In the genomic region with DNA sequence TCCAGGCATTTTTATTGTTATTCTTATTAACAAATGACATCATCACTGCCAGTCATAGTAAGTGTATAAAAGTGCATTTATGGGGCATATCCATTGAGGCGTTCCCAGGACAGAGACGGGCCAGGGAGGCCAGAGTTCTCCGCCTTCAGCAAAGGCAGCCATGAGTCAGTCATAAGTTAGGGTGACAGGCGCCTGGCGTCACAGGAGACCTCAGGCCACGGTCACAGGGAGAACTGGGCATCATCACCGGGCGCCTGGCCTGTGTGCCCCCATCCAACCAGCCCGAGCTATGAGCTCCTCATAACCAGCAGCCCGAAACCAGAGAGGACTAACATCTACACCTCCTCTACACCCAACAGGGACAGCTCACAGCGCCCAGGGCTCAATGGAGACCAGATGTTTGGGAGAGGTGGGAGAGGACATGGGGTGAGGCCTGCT, we compare ENCODE assay signal across 20 cellular contexts.
A peak's percentile ranks its signal among the peaks of the same experiment; 100 is the strongest.
DNase-seq lines count a peak whose midpoint lies in the region; ATAC-seq and TF ChIP-seq lines count a peak whose summit lies in the region.
"Had no signal": no experiment of that assay in that cellular context is flagged by ENCODE, and none has a peak within 500 bp of the region (broad histone marks: within the 10 kb centered on the region; RNA-seq: fewer than 3 reads in every experiment).

No MANE protein-coding gene starts in this region.

- TF ChIP-seq CTCF in chondrocyte (IDR thresholded peaks at IDR 0.05) (no peak), upper lobe of right lung (IDR thresholded peaks at IDR 0.05) (no peak)

- H3K4me1 ChIP-seq in upper lobe of right lung = no peaks in the 10 kb centered on the region
- H3K4me1 ChIP-seq: A549, BLaER1, HAP-1, uterus had no signal

- H3K9me3 Mint-ChIP-seq in activated naive CD8-positive, alpha-beta T cell treated with anti-CD3 and anti-CD28 coated beads, Interleukin-2, amount 10 ng/mL, durations not matched to agents 7 days and 5 days = peaks cover 9% of the 10 kb centered on the region
- H3K9me3 Mint-ChIP-seq in activated naive CD8-positive, alpha-beta T cell treated with anti-CD3 and anti-CD28 coated beads, Interleukin-2, amount 50 U/mL, for 24 hours = peaks cover 12% of the 10 kb centered on the region
- H3K9me3 Mint-ChIP-seq in chondrocyte (ENCODE audit: low read depth) = peaks cover 18% of the 10 kb centered on the region
- H3K9me3 Mint-ChIP-seq: activated T-helper 2 cell treated with anti-CD3 and anti-CD28 coated beads, Interferon-gamma antibody, Interleukin-2, Interleukin-4, amounts not matched to agents 10 μg/mL and 5 μg/mL and 100 μg/mL, durations not matched to agents 14 hours and 24 hours and 36 hours had no signal

- no peaks in the 10 kb centered on the region for H3K4me1 Mint-ChIP-seq in activated naive CD8-positive, alpha-beta T cell treated with anti-CD3 and anti-CD28 coated beads, Interleukin-2, amount 10 ng/mL, durations not matched to agents 7 days and 5 days
- H3K4me1 Mint-ChIP-seq in activated naive CD8-positive, alpha-beta T cell treated with anti-CD3 and anti-CD28 coated beads, Interleukin-2, amount 50 U/mL, for 24 hours = no peaks in the 10 kb centered on the region
- no peaks in the 10 kb centered on the region for H3K4me1 Mint-ChIP-seq in chondrocyte (ENCODE audit: low read depth)

- DNase-seq in activated naive CD8-positive, alpha-beta T cell treated with anti-CD3 and anti-CD28 coated beads, Interleukin-2, amount 10 ng/mL, durations not matched to agents 7 days and 5 days = peak; percentile 12
- no peak for DNase-seq in activated naive CD8-positive, alpha-beta T cell treated with anti-CD3 and anti-CD28 coated beads, Interleukin-2, amount 50 U/mL, for 24 hours
- DNase-seq in chondrocyte (ENCODE audit: low spot score) (peak; percentile 70), mesenteric fat pad (ENCODE audit: low spot score) (peak; percentile 65), upper lobe of right lung (peak; percentile 44), pons (ENCODE audit: low spot score) (no peak)
- DNase-seq: caudate nucleus; DMS 273 treated with DMSO at 0.1 percent for 48 hours; GF-D8; NCI-H187; NCI-H226; stimulated activated CD4-positive, alpha-beta T cell treated with anti-CD3 and anti-CD28 coated beads, Interleukin-1b, Interleukin-23, amount 100 ng/mL, for 48 hours; stimulated activated naive CD8-positive, alpha-beta T cell treated with anti-CD3 and anti-CD28 coated beads, Interleukin-15, Interleukin-2, amounts not matched to agents 100 U/mL and 50 U/mL, for 24 hours had no signal

- no peak overlapping the region for H3K27ac Mint-ChIP-seq in activated naive CD8-positive, alpha-beta T cell treated with anti-CD3 and anti-CD28 coated beads, Interleukin-2, amount 10 ng/mL, durations not matched to agents 7 days and 5 days
- H3K27ac Mint-ChIP-seq in activated naive CD8-positive, alpha-beta T cell treated with anti-CD3 and anti-CD28 coated beads, Interleukin-2, amount 50 U/mL, for 24 hours = no peak overlapping the region
- H3K27ac Mint-ChIP-seq in chondrocyte (ENCODE audit: unreplicated experiment) = no peak overlapping the region
- H3K27ac Mint-ChIP-seq: activated T-helper 2 cell treated with anti-CD3 and anti-CD28 coated beads, Interferon-gamma antibody, Interleukin-2, Interleukin-4, amounts not matched to agents 10 μg/mL and 5 μg/mL and 100 μg/mL, durations not matched to agents 14 hours and 24 hours and 36 hours had no signal

- no peaks in the 10 kb centered on the region for H3K36me3 ChIP-seq in upper lobe of right lung
- H3K36me3 ChIP-seq: BLaER1, HAP-1, uterus had no signal

- intact Hi-C loops in upper lobe of right lung (cut with DNase I) = no loop called here

- no peaks in the 10 kb centered on the region for H3K27me3 ChIP-seq in upper lobe of right lung
- H3K27me3 ChIP-seq: BLaER1, uterus had no signal

- H3K27ac ChIP-seq in upper lobe of right lung = no peak overlapping the region
- H3K27ac ChIP-seq: A549, BLaER1, uterus had no signal

- H3K4me3 ChIP-seq in upper lobe of right lung = no peak overlapping the region
- H3K4me3 ChIP-seq: A549, BLaER1, HAP-1, uterus had no signal

- no peak overlapping the region for H3K4me3 Mint-ChIP-seq in activated naive CD8-positive, alpha-beta T cell treated with anti-CD3 and anti-CD28 coated beads, Interleukin-2, amount 10 ng/mL, durations not matched to agents 7 days and 5 days
- H3K4me3 Mint-ChIP-seq in activated naive CD8-positive, alpha-beta T cell treated with anti-CD3 and anti-CD28 coated beads, Interleukin-2, amount 50 U/mL, for 24 hours = no peak overlapping the region
- H3K4me3 Mint-ChIP-seq in chondrocyte (ENCODE audit: unreplicated experiment) = no peak overlapping the region

- H3K36me3 Mint-ChIP-seq in activated naive CD8-positive, alpha-beta T cell treated with anti-CD3 and anti-CD28 coated beads, Interleukin-2, amount 10 ng/mL, durations not matched to agents 7 days and 5 days = peaks cover 4% of the 10 kb centered on the region
- no peaks in the 10 kb centered on the region for H3K36me3 Mint-ChIP-seq in activated naive CD8-positive, alpha-beta T cell treated with anti-CD3 and anti-CD28 coated beads, Interleukin-2, amount 50 U/mL, for 24 hours (ENCODE audit: low read depth)
- peaks cover 6% of the 10 kb centered on the region for H3K36me3 Mint-ChIP-seq in chondrocyte (ENCODE audit: low read depth)

- POLR2A ChIA-PET in activated naive CD8-positive, alpha-beta T cell treated with anti-CD3 and anti-CD28 coated beads, Interleukin-2, amount 10 ng/mL, durations not matched to agents 7 days and 5 days (lab: Charles Lee) = interaction anchor here (0.6 kb wide), 1 partner anchor 57 kb away, joined by 9 read pairs; no protein-coding TSS in a partner anchor

- H3K9me3 ChIP-seq in upper lobe of right lung = no peaks in the 10 kb centered on the region
- H3K9me3 ChIP-seq: A549, uterus had no signal

- ATAC-seq in activated naive CD8-positive, alpha-beta T cell treated with anti-CD3 and anti-CD28 coated beads, Interleukin-2, amount 10 ng/mL, durations not matched to agents 7 days and 5 days (ENCODE audit: low read depth) = no peak
- ATAC-seq in activated naive CD8-positive, alpha-beta T cell treated with anti-CD3 and anti-CD28 coated beads, Interleukin-2, amount 50 U/mL, for 24 hours = no peak
- ATAC-seq in upper lobe of right lung (no peak), GM18868 (IDR thresholded peaks at IDR 0.05; ENCODE audit: unreplicated experiment) (no peak), HG03039 (IDR thresholded peaks at IDR 0.05; ENCODE audit: unreplicated experiment) (no peak)
- ATAC-seq: A549; stimulated activated naive CD8-positive, alpha-beta T cell treated with anti-CD3 and anti-CD28 coated beads, Interleukin-15, Interleukin-2, amounts not matched to agents 100 U/mL and 50 U/mL, for 24 hours had no signal

- H3K27me3 Mint-ChIP-seq in activated naive CD8-positive, alpha-beta T cell treated with anti-CD3 and anti-CD28 coated beads, Interleukin-2, amount 10 ng/mL, durations not matched to agents 7 days and 5 days = no peaks in the 10 kb centered on the region
- peaks cover 2% of the 10 kb centered on the region for H3K27me3 Mint-ChIP-seq in activated naive CD8-positive, alpha-beta T cell treated with anti-CD3 and anti-CD28 coated beads, Interleukin-2, amount 50 U/mL, for 24 hours
- peaks cover 2% of the 10 kb centered on the region for H3K27me3 Mint-ChIP-seq in chondrocyte (ENCODE audit: low read depth)

Comparison
In these comparisons a context has a peak if more than half of its experiments do, and no peak if none do; other contexts are left out.
1. DNase-seq: peak in activated naive CD8-positive, alpha-beta T cell treated with anti-CD3 and anti-CD28 coated beads, Interleukin-2, amount 10 ng/mL, durations not matched to agents 7 days and 5 days (single experiment), chondrocyte (single experiment), mesenteric fat pad (single experiment) and upper lobe of right lung (single experiment); none in activated naive CD8-positive, alpha-beta T cell treated with anti-CD3 and anti-CD28 coated beads, Interleukin-2, amount 50 U/mL, for 24 hours (single experiment) and pons (single experiment).